In genomic region chr11:61778357-61778886, GRCh38 we compare ENCODE assay signal across 28 cellular contexts. TPM values are rescaled to one million over a fixed set of nuclear protein-coding genes. Genes with fewer than 3 reads are reported as not detected.
DNase-seq lines count a peak whose midpoint lies in the region; ATAC-seq, FAIRE-seq and TF ChIP-seq lines count a peak whose summit lies in the region.
"Had no signal": no experiment of that assay in that cellular context is flagged by ENCODE, and none has a peak within 500 bp of the region (broad histone marks: within the 10 kb centered on the region; RNA-seq: fewer than 3 reads in every experiment).

No MANE protein-coding gene starts in this region.

- H3K27ac ChIP-seq in right cardiac atrium (ENCODE audit: low read length): no peak overlapping the region
- H3K27ac ChIP-seq in HEK293 (ENCODE audit: extremely low read depth, low read depth, low read length): no peak overlapping the region
- H3K27ac ChIP-seq in temporal lobe (ENCODE audit: low read depth, low read length): peak overlapping the region; percentile 63
- no peak overlapping the region for H3K27ac ChIP-seq in ascending aorta
- H3K27ac ChIP-seq: coronary artery, GM23248, heart left ventricle, suprapubic skin had no signal

- no peak for FAIRE-seq in GM19239 (lab: Jason Lieb, UNC)
- FAIRE-seq: bronchial epithelial cell, GM12878, HepG2 had no signal

- WGBS in right cardiac atrium: 87% methylated on average over 11 of the region's 11 CpGs

- no peaks in the 10 kb centered on the region for H3K9me3 ChIP-seq in right cardiac atrium (ENCODE audit: control insufficient read depth, low read length)
- no peaks in the 10 kb centered on the region for H3K9me3 ChIP-seq in HEK293 (ENCODE audit: control insufficient read depth, insufficient read depth, low read depth, low read length)
- H3K9me3 ChIP-seq in ascending aorta: no peaks in the 10 kb centered on the region
- H3K9me3 ChIP-seq: heart left ventricle, suprapubic skin had no signal

- no peaks in the 10 kb centered on the region for H3K36me3 Mint-ChIP-seq in endothelial cell (ENCODE audit: low read depth, unreplicated experiment)

- H3K27me3 ChIP-seq in right cardiac atrium (ENCODE audit: control insufficient read depth, insufficient read depth) (no peaks in the 10 kb centered on the region), ascending aorta (no peaks in the 10 kb centered on the region)
- H3K27me3 ChIP-seq: heart left ventricle, suprapubic skin had no signal

- H3K4me3 ChIP-seq in right cardiac atrium (ENCODE audit: low read length) (no peak overlapping the region), HEK293 (ENCODE audit: low read depth, low read length) (no peak overlapping the region), ascending aorta (no peak overlapping the region)
- H3K4me3 ChIP-seq: coronary artery, GM12878, GM23248 had no signal

- CTCF ChIA-PET in HEK293 (lab: Yijun Ruan, JAX): interaction anchor here (0.6 to 2.6 kb wide), 4 partner anchors 10 to 705 kb away, joined by 3 to 13 read pairs (median 3); no protein-coding TSS in a partner anchor

- POLR2A ChIA-PET in HEK293 (lab: Yijun Ruan, JAX): interaction anchor here (1.2 kb wide), 1 partner anchor 10 kb away, joined by 4 read pairs; no protein-coding TSS in a partner anchor

- H3K4me1 ChIP-seq in right cardiac atrium (ENCODE audit: control insufficient read depth, insufficient read depth, low read length) (no peaks in the 10 kb centered on the region), HEK293 (ENCODE audit: control insufficient read depth, insufficient read depth, low read length) (no peaks in the 10 kb centered on the region), ascending aorta (no peaks in the 10 kb centered on the region)

- H3K36me3 ChIP-seq in HEK293 (ENCODE audit: control insufficient read depth in 2 of 2, insufficient read depth in 1 of 2, low read length in 2 of 2) (peaks cover 0 to 18% of the 10 kb centered on the region in 2 experiments; a peak in 1 of 3 replicates), ascending aorta (peaks cover 0 to 6% of the 10 kb centered on the region in 2 donors)

- H3K4me1 Mint-ChIP-seq in endothelial cell (ENCODE audit: unreplicated experiment): no peaks in the 10 kb centered on the region

- H3K4me3 Mint-ChIP-seq in endothelial cell (ENCODE audit: unreplicated experiment): peak overlapping the region; percentile 59

- H3K9me3 Mint-ChIP-seq in endothelial cell (ENCODE audit: unreplicated experiment): no peaks in the 10 kb centered on the region

- no peak for TF ChIP-seq CTCF in HEK293 (tag by site-specific recombination; IDR thresholded peaks at IDR 0.05)
- TF ChIP-seq CTCF in endothelial cell (IDR thresholded peaks at IDR 0.05; ENCODE audit: unreplicated experiment): no peak
- TF ChIP-seq CTCF in ascending aorta (IDR thresholded peaks at IDR 0.05): no peak

- H3K27me3 Mint-ChIP-seq in endothelial cell (ENCODE audit: unreplicated experiment): peaks cover 10% of the 10 kb centered on the region

- DNase-seq in right cardiac atrium (peak in 2 of 3 donors; percentile 11 to 32), cardiac septum (ENCODE audit: low spot score) (no peak), endothelial cell (ENCODE audit: low spot score) (no peak), GM19239 (ENCODE audit: insufficient read length, low spot score) (no peak), foreskin melanocyte (no peak), ascending aorta (ENCODE audit: low spot score in 2 of 2) (no peak)
- DNase-seq: activated CD4-positive, CD25-positive, alpha-beta regulatory T cell; foreskin fibroblast; GM23248; kidney glomerular epithelial cell; NCI-H1694; NCI-H2171; NCI-H510A; PC-3; SHP77 treated with DMSO at 0.1 percent for 48 hours; stimulated activated CD4-positive, alpha-beta T cell treated with anti-CD3 and anti-CD28 coated beads, Interleukin-12 subunit alpha, Interleukin-12 subunit beta, amount 100 ng/mL, for 4 hours; stimulated activated CD4-positive, alpha-beta T cell treated with anti-CD3 and anti-CD28 coated beads, Interleukin-4, amount 100 ng/mL, for 1 hour; SW 1271 had no signal

- intact Hi-C loops in right cardiac atrium (cut with DNase I): no loop called here
- intact Hi-C loops in cardiac septum (cut with DNase I): no loop called here
- intact Hi-C loops in ascending aorta (cut with DNase I): no loop called here

- no peak for ATAC-seq in right cardiac atrium
- ATAC-seq: esophagus mucosa, GM12878, heart left ventricle, HepG2, PC-3, sciatic nerve had no signal

- H3K27ac Mint-ChIP-seq in endothelial cell (ENCODE audit: unreplicated experiment): no peak overlapping the region

TF ChIP-seq in HEK293, 187 proteins besides CTCF, POLR2A, EP300 and RAD21:
- TF ChIP-seq ZBTB10 (tag by site-specific recombination; IDR thresholded peaks at IDR 0.05) (no peak), ZNF398 (tag by site-specific recombination; IDR thresholded peaks at IDR 0.05) (no peak), ZNF140 (tag by site-specific recombination; IDR thresholded peaks at IDR 0.05) (no peak), EGR2 (tag by site-specific recombination; IDR thresholded peaks at IDR 0.05; ENCODE audit: low read depth) (peak; percentile 70), ZNF433 (tag by site-specific recombination; IDR thresholded peaks at IDR 0.05; ENCODE audit: low read depth) (no peak), ZNF610 (tag by site-specific recombination; IDR thresholded peaks at IDR 0.05; ENCODE audit: borderline replicate concordance) (no peak), ZNF777 (tag by site-specific recombination; IDR thresholded peaks at IDR 0.05; ENCODE audit: borderline replicate concordance) (no peak), ZFHX2 (tag by site-specific recombination; conservative IDR thresholded peaks at IDR 0.05) (peak; percentile 77), ZSCAN30 (tag by site-specific recombination; IDR thresholded peaks at IDR 0.05) (no peak), RBAK (tag by site-specific recombination; IDR thresholded peaks at IDR 0.05) (no peak), ZNF416 (tag by site-specific recombination; IDR thresholded peaks at IDR 0.05) (no peak)

RNA-seq across cellular contexts. Expression of gene TMEM258, which starts 14.0 kb away (rescaled TPM):
- total RNA-seq in right cardiac atrium (100 to 1,000 TPM; 107 to 113 (median 111) TPM), cardiac septum (97.1 TPM), endothelial cell (ENCODE audit: unreplicated experiment) (125 TPM), temporal lobe (17.2 TPM), ascending aorta (26.4 TPM)
- polyA plus RNA-seq in right cardiac atrium: 170 TPM

RNA-seq across cellular contexts. Expression of gene FEN1, which starts 14.3 kb away (rescaled TPM):
- total RNA-seq in right cardiac atrium: 1 to 10 TPM; 4.6 to 5.4 (median 5.1) TPM
- 4.6 TPM for polyA plus RNA-seq in right cardiac atrium
- 5.8 TPM for total RNA-seq in cardiac septum
- 22.0 TPM for total RNA-seq in endothelial cell (ENCODE audit: unreplicated experiment)
- total RNA-seq in temporal lobe: 10.6 TPM
- 1.5 TPM for total RNA-seq in ascending aorta

RNA-seq across cellular contexts. Expression of gene MYRF, which starts 26.0 kb away (rescaled TPM):
- total RNA-seq in right cardiac atrium: 1 to 10 TPM in 3 of 4 donors, under 1 TPM in 1; 0.62 to 1.9 (median 1.4) TPM
- polyA plus RNA-seq in right cardiac atrium: 0.70 TPM
- 0.27 TPM for total RNA-seq in cardiac septum
- 1.5 TPM for total RNA-seq in endothelial cell (ENCODE audit: unreplicated experiment)
- 1.2 TPM for total RNA-seq in temporal lobe
- total RNA-seq in ascending aorta: not detected
- total RNA-seq: GM23248 had no signal

RNA-seq across cellular contexts. Expression of gene FADS1, which starts 38.4 kb away (rescaled TPM):
- total RNA-seq in right cardiac atrium (10 to 100 TPM; 41.3 to 45.7 (median 43.3) TPM), cardiac septum (34.0 TPM), endothelial cell (ENCODE audit: unreplicated experiment) (102 TPM), temporal lobe (50.4 TPM), ascending aorta (47.1 TPM)
- 27.6 TPM for polyA plus RNA-seq in right cardiac atrium

RNA-seq across cellular contexts. Expression of gene FADS2, which starts 49.7 kb away (rescaled TPM):
- total RNA-seq in right cardiac atrium (10 to 100 TPM; 16.4 to 38.1 (median 31.1) TPM), cardiac septum (25.8 TPM), endothelial cell (ENCODE audit: unreplicated experiment) (682 TPM), temporal lobe (93.2 TPM), ascending aorta (37.6 TPM)
- polyA plus RNA-seq in right cardiac atrium: 30.6 TPM

Comparison
In these comparisons a context has a peak if more than half of its experiments do, and no peak if none do; other contexts are left out.
1. DNase-seq: peak in right cardiac atrium (2 of 3); none in cardiac septum (single experiment), endothelial cell (single experiment), GM19239 (single experiment), foreskin melanocyte (single experiment) and ascending aorta (0 of 2).